8 cellular contexts compared by ENCODE assay signal in the genomic region with DNA sequence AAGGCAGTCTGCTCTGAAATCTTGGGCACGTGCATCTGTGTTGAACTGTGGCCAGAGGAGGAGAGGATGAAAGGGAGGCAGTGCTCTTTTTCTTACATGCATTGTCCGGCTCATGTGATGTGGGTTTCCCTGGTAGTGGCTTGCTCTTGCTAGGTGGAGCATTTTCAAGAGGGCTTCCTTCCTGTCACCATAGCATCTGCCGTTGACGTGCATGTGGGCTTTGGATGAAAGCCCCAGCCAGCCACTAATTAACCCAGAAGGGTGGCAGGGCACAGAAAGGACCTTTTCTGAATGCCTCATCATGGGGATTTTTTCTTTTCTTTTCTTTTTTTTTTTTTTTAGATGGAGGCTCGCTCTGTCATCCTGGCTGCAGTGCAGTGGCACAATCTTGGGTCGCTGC.
DNase-seq lines count a peak whose midpoint lies in the region; ATAC-seq and TF ChIP-seq lines count a peak whose summit lies in the region.

No MANE protein-coding gene starts in this region.

- H3K4me1 Mint-ChIP-seq in stimulated activated naive CD8-positive, alpha-beta T cell treated with anti-CD3 and anti-CD28 coated beads, Interleukin-15, Interleukin-2, amounts not matched to agents 100 ng/mL and 50 ng/mL, for 24 hours (ENCODE audit: low read depth), result peaks cover 41% of the 10 kb centered on the region

- no peak overlapping the region for H3K4me3 ChIP-seq in foreskin fibroblast (ENCODE audit: low read depth in 1 of 2, low read length in 2 of 2)

- TF ChIP-seq CTCF in foreskin fibroblast (IDR thresholded peaks at IDR 0.05; ENCODE audit: low read depth, low read length), result no peak

- peak; percentile 39 for DNase-seq in stimulated activated CD4-positive, alpha-beta T cell treated with anti-CD3 and anti-CD28 coated beads, Interleukin-15, amount 100 ng/mL, for 24 hours
- no peak for DNase-seq in stimulated activated CD4-positive, alpha-beta T cell treated with anti-CD3 and anti-CD28 coated beads, Interleukin-12 subunit alpha, Interleukin-12 subunit beta, amount 100 ng/mL, for 4 hours
- DNase-seq in activated T-cell treated with anti-CD3 and anti-CD28 coated beads, Interleukin-2, amount 50 U/mL, for 48 hours, result peak; percentile 44 to 49
- no peak for DNase-seq in T1000 (lab: John Stamatoyannopoulos, UW)
- no peak for DNase-seq in foreskin fibroblast

- peak overlapping the region; percentile 82 for H3K27ac Mint-ChIP-seq in stimulated activated naive CD8-positive, alpha-beta T cell treated with anti-CD3 and anti-CD28 coated beads, Interleukin-15, Interleukin-2, amounts not matched to agents 100 ng/mL and 50 ng/mL, for 24 hours

- H3K27me3 Mint-ChIP-seq in stimulated activated naive CD8-positive, alpha-beta T cell treated with anti-CD3 and anti-CD28 coated beads, Interleukin-15, Interleukin-2, amounts not matched to agents 100 ng/mL and 50 ng/mL, for 24 hours, result no peaks in the 10 kb centered on the region

- peaks cover 13% of the 10 kb centered on the region for H3K36me3 Mint-ChIP-seq in stimulated activated naive CD8-positive, alpha-beta T cell treated with anti-CD3 and anti-CD28 coated beads, Interleukin-15, Interleukin-2, amounts not matched to agents 100 ng/mL and 50 ng/mL, for 24 hours (ENCODE audit: low read depth)

- H3K9me3 Mint-ChIP-seq in stimulated activated naive CD8-positive, alpha-beta T cell treated with anti-CD3 and anti-CD28 coated beads, Interleukin-15, Interleukin-2, amounts not matched to agents 100 ng/mL and 50 ng/mL, for 24 hours, result no peaks in the 10 kb centered on the region

- H3K4me3 Mint-ChIP-seq in stimulated activated naive CD8-positive, alpha-beta T cell treated with anti-CD3 and anti-CD28 coated beads, Interleukin-15, Interleukin-2, amounts not matched to agents 100 ng/mL and 50 ng/mL, for 24 hours, result peak overlapping the region; percentile 51

- peak; percentile 84 for ATAC-seq in HG03469 (IDR thresholded peaks at IDR 0.05; ENCODE audit: unreplicated experiment)
- no peak for ATAC-seq in GM19351 (IDR thresholded peaks at IDR 0.05; ENCODE audit: unreplicated experiment)

Comparison
In these comparisons a context has a peak if more than half of its experiments do, and no peak if none do; other contexts are left out.
1. DNase-seq: peak in stimulated activated CD4-positive, alpha-beta T cell treated with anti-CD3 and anti-CD28 coated beads, Interleukin-15, amount 100 ng/mL, for 24 hours (single experiment) and activated T-cell treated with anti-CD3 and anti-CD28 coated beads, Interleukin-2, amount 50 U/mL, for 48 hours (2 of 2); none in stimulated activated CD4-positive, alpha-beta T cell treated with anti-CD3 and anti-CD28 coated beads, Interleukin-12 subunit alpha, Interleukin-12 subunit beta, amount 100 ng/mL, for 4 hours (single experiment), T1000 (single experiment) and foreskin fibroblast (0 of 2).